ENCODE assay signal across 23 cellular contexts in the genomic region with DNA sequence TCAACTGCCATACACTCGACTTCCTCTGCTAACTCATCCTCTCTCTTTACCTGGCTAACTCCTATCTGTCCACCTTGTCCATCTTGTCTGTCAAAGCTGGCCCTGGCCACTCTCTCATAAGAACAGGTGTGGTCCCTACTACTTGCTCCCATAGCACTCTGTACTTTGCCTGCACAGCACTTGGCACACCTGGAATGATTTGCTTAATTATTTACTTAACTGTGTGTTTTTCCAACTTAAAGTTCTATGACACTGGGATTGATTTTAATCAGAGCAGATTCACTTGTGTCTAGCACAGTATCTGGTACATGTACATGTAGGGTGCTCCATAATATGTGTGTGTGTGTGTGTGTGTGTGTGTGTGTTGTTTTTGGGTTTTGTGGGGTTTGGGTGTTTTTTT.
DNase-seq lines count a peak whose midpoint lies in the region; ATAC-seq, FAIRE-seq and TF ChIP-seq lines count a peak whose summit lies in the region.
"Had no signal": no experiment of that assay in that cellular context is flagged by ENCODE, and none has a peak within 500 bp of the region (broad histone marks: within the 10 kb centered on the region; RNA-seq: fewer than 3 reads in every experiment).

No MANE protein-coding gene starts in this region.

- 50% methylated on average over 1 of the region's 1 CpG; no CpG with 5 or more reads in 1 of the 2 experiments for WGBS in IMR-90 (ENCODE audit: extremely low coverage in 2 of 2, insufficient read length in 1 of 2), 2 experiments
- WGBS in body of pancreas, 2 donors = 30 to 39% methylated on average over 1 of the region's 1 CpG
- WGBS in right lobe of liver (ENCODE audit: insufficient coverage, low coverage, low lambda C conversion rate, missing lambda C conversion rate) = 25% methylated on average over 1 of the region's 1 CpG
- 10 to 57% (median 19%) methylated on average over 1 of the region's 1 CpG for WGBS in small intestine, 3 donors

- no peaks in the 10 kb centered on the region for H3K36me3 ChIP-seq in IMR-90 (ENCODE audit: control insufficient read depth, insufficient read depth, low read length)
- no peaks in the 10 kb centered on the region for H3K36me3 ChIP-seq in body of pancreas (replicated peaks in 1 of 2; ENCODE audit: insufficient read depth in 1 of 2, low read depth in 2 of 2)
- H3K36me3 ChIP-seq in right lobe of liver = no peaks in the 10 kb centered on the region
- no peaks in the 10 kb centered on the region for H3K36me3 ChIP-seq in small intestine (ENCODE audit: control insufficient read depth in 2 of 2, insufficient read depth in 2 of 2, low read length in 2 of 2)
- H3K36me3 ChIP-seq: BLaER1 had no signal

- H3K56ac ChIP-seq in IMR-90 (ENCODE audit: extremely low read depth, insufficient read depth, low read length) = no peak overlapping the region

- H3K9me3 ChIP-seq in IMR-90 (ENCODE audit: control insufficient read depth, insufficient read depth, low read length) (no peaks in the 10 kb centered on the region), body of pancreas (no peaks in the 10 kb centered on the region), right lobe of liver (no peaks in the 10 kb centered on the region), small intestine (ENCODE audit: control insufficient read depth, low read depth) (no peaks in the 10 kb centered on the region)
- H3K9me3 ChIP-seq: BLaER1 had no signal

- no peak overlapping the region for H2BK5ac ChIP-seq in IMR-90 (ENCODE audit: low read depth, low read length, poor library complexity, severe bottlenecking)

- CTCF ChIA-PET in IMR-90 (lab: Yijun Ruan, JAX) = no interaction called here

- no peaks in the 10 kb centered on the region for H4K20me1 ChIP-seq in IMR-90 (ENCODE audit: insufficient read depth, low read length)
- H4K20me1 ChIP-seq: BLaER1 had no signal

- H3K4me3 ChIP-seq in IMR-90 (ENCODE audit: insufficient read depth, low read depth, low read length) (no peak overlapping the region), body of pancreas (no peak overlapping the region), right lobe of liver (no peak overlapping the region), small intestine (ENCODE audit: low read depth in 1 of 2, low read length in 2 of 2) (no peak overlapping the region)
- H3K4me3 ChIP-seq: BLaER1, GM12878, GM23248 had no signal

- H3K27ac ChIP-seq in IMR-90 (ENCODE audit: insufficient read depth, low read length) (no peak overlapping the region), body of pancreas (peak overlapping the region in 3 of 4 donors; percentile 40 to 54 (median 41)), right lobe of liver (peak overlapping the region in 2 of 3 donors; percentile 84 to 90), small intestine (ENCODE audit: low read depth in 1 of 2, low read length in 1 of 2) (no peak overlapping the region)
- H3K27ac ChIP-seq: BLaER1, C4-2B, GM23248 had no signal

- no peak overlapping the region for H3K14ac ChIP-seq in IMR-90 (replicated peaks; ENCODE audit: low read depth, low read length)

- no peak overlapping the region for H2BK20ac ChIP-seq in IMR-90 (ENCODE audit: low read depth, low read length)

- POLR2A ChIA-PET in IMR-90 (lab: Charles Lee; ENCODE audit: unreplicated experiment) = no interaction called here

- BruUV-seq in IMR-90 (replicated peaks; lab: Mats Ljungman, UMichigan) = no TSS peak

- H2BK120ac ChIP-seq in IMR-90 (ENCODE audit: low read depth, low read length) = no peak overlapping the region

- H2BK15ac ChIP-seq in IMR-90 (ENCODE audit: low read depth, low read length) = no peak overlapping the region

- H3K79me1 ChIP-seq in IMR-90 (ENCODE audit: low read depth in 1 of 2, low read length in 2 of 2) = no peaks in the 10 kb centered on the region

- TF ChIP-seq POLR2A in IMR-90 (IDR thresholded peaks at IDR 0.05; ENCODE audit: low read depth, low read length) = no peak
- no peak for TF ChIP-seq POLR2A in body of pancreas (IDR thresholded peaks at IDR 0.05)
- TF ChIP-seq POLR2A in right lobe of liver (IDR thresholded peaks at IDR 0.05) = no peak

- ATAC-seq in IMR-90 (ENCODE audit: low read depth) = no peak
- ATAC-seq in body of pancreas = peak; percentile 62
- ATAC-seq in right lobe of liver = peak; percentile 50 to 75 (median 66)
- no peak for ATAC-seq in HG02678 (IDR thresholded peaks at IDR 0.05; ENCODE audit: unreplicated experiment)
- ATAC-seq: CD8-positive, alpha-beta T cell; GM12878 had no signal

- in situ Hi-C loops in IMR-90 (cut with MboI; ENCODE audit: low sequenced_read_pairs) = no loop called here

- no peak overlapping the region for H3K4ac ChIP-seq in IMR-90 (ENCODE audit: low read depth, low read length)

- no peak overlapping the region for H2AK9ac ChIP-seq in IMR-90 (replicated peaks; ENCODE audit: low read depth, low read length, poor library complexity)

- no peak overlapping the region for H3K18ac ChIP-seq in IMR-90 (ENCODE audit: low read depth, low read length)

- H3K4me1 ChIP-seq in IMR-90 (ENCODE audit: control insufficient read depth, insufficient read depth, low read length) (peaks cover 4% of the 10 kb centered on the region), body of pancreas (peaks cover 77% of the 10 kb centered on the region), right lobe of liver (peaks cover 0 to 35% (median 10%) of the 10 kb centered on the region in 4 donors), small intestine (ENCODE audit: control insufficient read depth in 2 of 2, insufficient read depth in 1 of 2, low read depth in 1 of 2, low read length in 1 of 2) (peaks cover 3 to 9% of the 10 kb centered on the region in 2 donors)

- H3K9ac ChIP-seq in IMR-90 (ENCODE audit: low read depth, low read length) = no peak overlapping the region
- H3K9ac ChIP-seq: BLaER1, GM23248 had no signal

- H2AFZ ChIP-seq in IMR-90 (replicated peaks; ENCODE audit: low read length, poor library complexity) = no peak overlapping the region
- H2AFZ ChIP-seq: GM23248 had no signal

- H3K27me3 ChIP-seq in IMR-90 (ENCODE audit: control insufficient read depth, insufficient read depth, low read length) = no peaks in the 10 kb centered on the region
- no peaks in the 10 kb centered on the region for H3K27me3 ChIP-seq in body of pancreas
- no peaks in the 10 kb centered on the region for H3K27me3 ChIP-seq in right lobe of liver
- no peaks in the 10 kb centered on the region for H3K27me3 ChIP-seq in small intestine (ENCODE audit: control insufficient read depth in 2 of 2, insufficient read depth in 2 of 2, low read length in 2 of 2)

- dilution Hi-C loops in IMR-90 (cut with HindIII; ENCODE audit: low sequenced_read_pairs, unreplicated experiment) = no loop called here

- no peak overlapping the region for H4K5ac ChIP-seq in IMR-90 (ENCODE audit: low read depth, low read length)

- TF ChIP-seq RAD21 in IMR-90 (IDR thresholded peaks at IDR 0.05; ENCODE audit: low read length) = no peak

- H3K4me2 ChIP-seq in IMR-90 (ENCODE audit: low read depth, low read length) = no peak overlapping the region
- H3K4me2 ChIP-seq: BLaER1 had no signal

- H4K8ac ChIP-seq in IMR-90 (ENCODE audit: low read depth in 2 of 2, low read length in 2 of 2) = no peak overlapping the region

- FAIRE-seq in small intestine (lab: Jason Lieb, UNC) = no peak
- FAIRE-seq: D721Med, GM12878, GM19239, H1 had no signal

- H3K9me1 ChIP-seq in IMR-90 (ENCODE audit: insufficient read depth, low read length) = no peaks in the 10 kb centered on the region

- TF ChIP-seq CTCF in IMR-90 (conservative IDR thresholded peaks at IDR 0.05; ENCODE audit: low read depth, low read length) (no peak), body of pancreas (IDR thresholded peaks at IDR 0.05) (no peak), right lobe of liver (IDR thresholded peaks at IDR 0.05) (no peak)

- peak overlapping the region; percentile 74; the same call in 1 of the 2 replicates for H2AK5ac ChIP-seq in IMR-90 (ENCODE audit: low read depth, low read length)

- no peak overlapping the region for H3K23ac ChIP-seq in IMR-90 (ENCODE audit: low read depth, low read length)

- DNase-seq in IMR-90 (no peak), body of pancreas (peak; percentile 60 to 76 (median 71)), right lobe of liver (peak in 2 of 3 donors; percentile 67 to 78), small intestine (peak; percentile 82), iPS-NIHi7 (ENCODE audit: extremely low spot score) (no peak), T-helper 9 cell (no peak), NCI-H748 treated with DMSO at 0.1 percent for 48 hours (lab: John Stamatoyannopoulos, UW) (no peak)
- DNase-seq: CD4-positive, CD25-positive, alpha-beta regulatory T cell; CD8-positive, alpha-beta T cell; DMS 273 treated with DMSO at 0.1 percent for 48 hours; DMS79; EL; GDM1; GM23248; H7; HCEC 1CT had no signal

- intact Hi-C loops in IMR-90 (cut with micrococcal nuclease) (no loop called here), body of pancreas (cut with DNase I) (no loop called here), right lobe of liver (cut with DNase I) (no loop called here)

- 0 out of 2 replicates have a peak overlapping the region, but pooled peaks have one; percentile 3 for H4K91ac ChIP-seq in IMR-90 (ENCODE audit: insufficient read depth, low read depth, low read length)

TF ChIP-seq in IMR-90, 13 proteins besides CTCF, POLR2A, EP300 and RAD21 (continues in another document):
- no peak for TF ChIP-seq RFX5 (IDR thresholded peaks at IDR 0.05; ENCODE audit: low read depth, low read length)
- TF ChIP-seq CEBPB (IDR thresholded peaks at IDR 0.05; ENCODE audit: low read depth, low read length) = no peak
- TF ChIP-seq FOS (IDR thresholded peaks at IDR 0.05; ENCODE audit: low read depth, low read length) = no peak
- no peak for TF ChIP-seq NFE2L2 (IDR thresholded peaks at IDR 0.05; ENCODE audit: low read depth, low read length)
- TF ChIP-seq BHLHE40 (IDR thresholded peaks at IDR 0.05; ENCODE audit: low read depth, low read length) = no peak
- TF ChIP-seq CHD1 (IDR thresholded peaks at IDR 0.05; ENCODE audit: low read depth, low read length) = no peak
- no peak for TF ChIP-seq RCOR1 (IDR thresholded peaks at IDR 0.05; ENCODE audit: insufficient replicate concordance, low read length)
- TF ChIP-seq ELK1 (IDR thresholded peaks at IDR 0.05; ENCODE audit: borderline replicate concordance, low read depth, low read length) = no peak

Comparison
In these comparisons a context has a peak if more than half of its experiments do, and no peak if none do; other contexts are left out.
1. ATAC-seq: peak in body of pancreas (single experiment) and right lobe of liver (4 of 4); none in IMR-90 (single experiment) and HG02678 (single experiment).
2. DNase-seq: peak in body of pancreas (4 of 4), right lobe of liver (2 of 3) and small intestine (single experiment); none in IMR-90 (single experiment), iPS-NIHi7 (single experiment), T-helper 9 cell (single experiment) and NCI-H748 treated with DMSO at 0.1 percent for 48 hours (single experiment).
3. H3K27ac ChIP-seq: peak in body of pancreas (3 of 4) and right lobe of liver (2 of 3); none in IMR-90 (single experiment) and small intestine (0 of 2).